8 cellular contexts compared by ENCODE assay signal in genomic region chr7:157278791-157279678, GRCh38. TPM values are rescaled to one million over a fixed set of nuclear protein-coding genes. Genes with fewer than 3 reads are reported as not detected.
A peak's percentile ranks its signal among the peaks of the same experiment; 100 is the strongest.
DNase-seq lines count a peak whose midpoint lies in the region; ATAC-seq and TF ChIP-seq lines count a peak whose summit lies in the region.

No MANE protein-coding gene starts in this region.

- H3K27ac ChIP-seq in mammary epithelial cell (ENCODE audit: insufficient read depth, low read depth, low read length) (no peak overlapping the region), lung (ENCODE audit: low read depth in 1 of 2, low read length in 1 of 2) (no peak overlapping the region)

- H4K20me1 ChIP-seq in mammary epithelial cell (ENCODE audit: insufficient read depth, low read length): no peaks in the 10 kb centered on the region

- peak; percentile 74 for DNase-seq in AG08396 (ENCODE audit: low spot score)
- DNase-seq in mammary epithelial cell: no peak
- DNase-seq in lung (ENCODE audit: low spot score): peak; percentile 61
- DNase-seq in midbrain (lab: John Stamatoyannopoulos, UW): no peak
- no peak for DNase-seq in NCI-H1930 (lab: John Stamatoyannopoulos, UW)
- no peak for DNase-seq in activated gamma-delta T cell (lab: John Stamatoyannopoulos, UW)

- H3K9me3 ChIP-seq in mammary epithelial cell (replicated peaks; ENCODE audit: insufficient read depth, low read length) (no peaks in the 10 kb centered on the region), lung (ENCODE audit: control insufficient read depth in 2 of 2, insufficient read depth in 1 of 2, low read length in 1 of 2) (peaks cover 0 to 3% of the 10 kb centered on the region in 2 donors)

- no peaks in the 10 kb centered on the region for H3K79me2 ChIP-seq in mammary epithelial cell (ENCODE audit: insufficient read depth, low read length)

- no peak for TF ChIP-seq CTCF in mammary epithelial cell (conservative IDR thresholded peaks at IDR 0.05 in 1 of 2, IDR thresholded peaks at IDR 0.05 in 1 of 2; ENCODE audit: extremely low read depth in 1 of 2, insufficient read depth in 1 of 2, low read depth in 1 of 2, low read length in 2 of 2)
- TF ChIP-seq CTCF in lung (IDR thresholded peaks at IDR 0.05; ENCODE audit: control extremely low read depth, extremely low read depth): no peak

- H2AFZ ChIP-seq in mammary epithelial cell (ENCODE audit: low read depth, low read length): peak overlapping the region; percentile 77

- intact Hi-C loops in mammary epithelial cell (cut with micrococcal nuclease): no loop called here

- H3K36me3 ChIP-seq in mammary epithelial cell (ENCODE audit: insufficient read depth, low read length) (no peaks in the 10 kb centered on the region), lung (ENCODE audit: control insufficient read depth in 2 of 2, insufficient read depth in 2 of 2, low read length in 2 of 2) (no peaks in the 10 kb centered on the region)

- CTCF ChIA-PET in mammary epithelial cell (lab: Charles Lee; ENCODE audit: low non-redundant PET): no interaction called here

- dilution Hi-C loops in mammary epithelial cell (cut with HindIII; ENCODE audit: low sequenced_read_pairs): no loop called here

- in situ Hi-C loops in mammary epithelial cell (cut with MboI; ENCODE audit: low sequenced_read_pairs in 2 of 2): no loop called here

- no peaks in the 10 kb centered on the region for H3K27me3 ChIP-seq in mammary epithelial cell (ENCODE audit: insufficient read depth, low read length)
- no peaks in the 10 kb centered on the region for H3K27me3 ChIP-seq in lung (ENCODE audit: control insufficient read depth, insufficient read depth)

- WGBS in mammary epithelial cell (ENCODE audit: low coverage, missing lambda C conversion rate): 100% methylated on average over 7 of the region's 73 CpGs
- 23 to 29% methylated on average over 57 to 73 of the region's 73 CpGs for WGBS in lung, 2 donors

- no peak overlapping the region for H3K9ac ChIP-seq in mammary epithelial cell (ENCODE audit: insufficient read depth, low read length)

- H3K4me1 ChIP-seq in mammary epithelial cell (ENCODE audit: insufficient read depth, low read length): peaks cover 28% of the 10 kb centered on the region
- peaks cover 0 to 6% of the 10 kb centered on the region in 2 donors for H3K4me1 ChIP-seq in lung (ENCODE audit: control insufficient read depth in 2 of 2, insufficient read depth in 2 of 2, low read length in 2 of 2)

- BruUV-seq in mammary epithelial cell (replicated peaks; lab: Mats Ljungman, UMichigan): no TSS peak

- H3K4me2 ChIP-seq in mammary epithelial cell (ENCODE audit: insufficient read depth, low read depth, low read length): peak overlapping the region; percentile 60

- H3K4me3 ChIP-seq in mammary epithelial cell (replicated peaks in 1 of 3; ENCODE audit: insufficient read depth in 1 of 3, low read depth in 2 of 3, low read length in 3 of 3) (peak overlapping the region in 1 of 3 experiments; percentile 32), lung (peak overlapping the region; percentile 48)

- peak; percentile 67 for ATAC-seq in GM21529 (IDR thresholded peaks at IDR 0.05; ENCODE audit: unreplicated experiment)
- ATAC-seq in lung (ENCODE audit: insufficient read depth, low FRiP score): no peak
- no peak for ATAC-seq in GM18873 (IDR thresholded peaks at IDR 0.05; ENCODE audit: low FRiP score, unreplicated experiment)

RNA-seq across cellular contexts. Expression of gene DNAJB6, which starts 57.8 kb away (rescaled TPM):
- total RNA-seq in mammary epithelial cell: 100 to 1,000 TPM; 151 to 157 TPM
- 75.6 TPM for polyA plus RNA-seq in mammary epithelial cell
- polyA minus RNA-seq in mammary epithelial cell: 39.8 TPM
- 100 to 1,000 TPM in 1 of 2 donors, 10 to 100 TPM in 1; 74.6 to 117 TPM for total RNA-seq in lung
- polyA plus RNA-seq in lung: 10 to 100 TPM; 58.1 to 91.4 TPM

Comparison
In these comparisons a context has a peak if more than half of its experiments do, and no peak if none do; other contexts are left out.
1. DNase-seq: peak in AG08396 (single experiment) and lung (single experiment); none in mammary epithelial cell (single experiment), midbrain (single experiment), NCI-H1930 (0 of 2) and activated gamma-delta T cell (single experiment).